1 cellular context compared by ENCODE assay signal in genomic region chr14:24141030-24141880, GRCh38.
TF ChIP-seq lines count a peak whose summit lies in the region.

Gene EMC9 (minus strand): TSS chr14:24141591. CDS start chr14:24141304, 287 bp downstream.

TF ChIP-seq in GM12878, 131 proteins besides CTCF, POLR2A, EP300 and RAD21 (continued from another document and continues in another):
- no peak for TF ChIP-seq BCLAF1 (IDR thresholded peaks at IDR 0.05)
- no peak for TF ChIP-seq RCOR1 (conservative IDR thresholded peaks at IDR 0.05; ENCODE audit: low read depth, low read length)
- peak; percentile 94 for TF ChIP-seq SP1 (IDR thresholded peaks at IDR 0.05; ENCODE audit: low read depth, low read length)
- TF ChIP-seq SIX5 (IDR thresholded peaks at IDR 0.05; ENCODE audit: low read depth, low read length, severe bottlenecking) = no peak
- peak; percentile 66; the same call in 1 of the 2 replicates for TF ChIP-seq MXI1 (IDR thresholded peaks at IDR 0.05; ENCODE audit: low read depth, low read length)
- no peak for TF ChIP-seq CHD1 (IDR thresholded peaks at IDR 0.05; ENCODE audit: low read depth, low read length)
- TF ChIP-seq NFYA (IDR thresholded peaks at IDR 0.05; ENCODE audit: borderline replicate concordance, low read depth, low read length) = no peak; the same call in 1 of the 2 replicates
- no peak for TF ChIP-seq HDAC2 (IDR thresholded peaks at IDR 0.05)
- TF ChIP-seq STAT3 (IDR thresholded peaks at IDR 0.05; ENCODE audit: low read depth, low read length) = no peak
- TF ChIP-seq E4F1 (IDR thresholded peaks at IDR 0.05; ENCODE audit: borderline replicate concordance, partially characterized antibody) = peak; percentile 89
- peak; percentile 98 for TF ChIP-seq RELB (IDR thresholded peaks at IDR 0.05; ENCODE audit: low read depth)
- TF ChIP-seq ZNF274 (IDR thresholded peaks at IDR 0.05; ENCODE audit: insufficient read depth, insufficient read length) = no peak
- TF ChIP-seq NKRF (conservative IDR thresholded peaks at IDR 0.05) = peak; percentile 82
- TF ChIP-seq NFXL1 (IDR thresholded peaks at IDR 0.05; ENCODE audit: borderline replicate concordance) = no peak
- TF ChIP-seq GABPA (IDR thresholded peaks at IDR 0.05; ENCODE audit: low read depth) = no peak
- peak; percentile 88 for TF ChIP-seq LARP7 (IDR thresholded peaks at IDR 0.05)
- peak; percentile 100 for TF ChIP-seq MLLT1 (IDR thresholded peaks at IDR 0.05)
- no peak for TF ChIP-seq CEBPB (IDR thresholded peaks at IDR 0.05; ENCODE audit: borderline replicate concordance in 1 of 2, low read depth in 2 of 2, low read length in 2 of 2)
- no peak for TF ChIP-seq CBX3 (IDR thresholded peaks at IDR 0.05; ENCODE audit: borderline replicate concordance, low read depth)
- TF ChIP-seq YBX1 (IDR thresholded peaks at IDR 0.05) = no peak
- TF ChIP-seq CREM (IDR thresholded peaks at IDR 0.05; ENCODE audit: low read depth) = peak; percentile 47
- TF ChIP-seq TCF12 (IDR thresholded peaks at IDR 0.05; ENCODE audit: low read depth, low read length) = 0 out of 2 replicates have a peak, but pooled peaks have one; percentile 37
- no peak for TF ChIP-seq BCL3 (IDR thresholded peaks at IDR 0.05; ENCODE audit: borderline replicate concordance, insufficient read depth, low read depth, low read length, poor library complexity, severe bottlenecking)
- no peak for TF ChIP-seq NFIC (IDR thresholded peaks at IDR 0.05; ENCODE audit: low read depth, low read length)
- TF ChIP-seq ZNF592 (IDR thresholded peaks at IDR 0.05) = no peak
- peak; percentile 76 for TF ChIP-seq MYC (IDR thresholded peaks at IDR 0.05; ENCODE audit: insufficient read depth, insufficient read length, insufficient replicate concordance, low read length, severe bottlenecking)
- TF ChIP-seq SMAD5 (IDR thresholded peaks at IDR 0.05; ENCODE audit: low read depth) = peak; percentile 58; the same call in 1 of the 2 replicates
- TF ChIP-seq FOS (IDR thresholded peaks at IDR 0.05; ENCODE audit: borderline replicate concordance, extremely low read depth, insufficient read length) = peak; percentile 60
- TF ChIP-seq RUNX3 (IDR thresholded peaks at IDR 0.05; ENCODE audit: low read length) = peak; percentile 63
- TF ChIP-seq TCF7 (IDR thresholded peaks at IDR 0.05; ENCODE audit: borderline replicate concordance) = no peak; the same call in 1 of the 2 replicates
- no peak for TF ChIP-seq ZNF207 (IDR thresholded peaks at IDR 0.05; ENCODE audit: borderline replicate concordance)
- no peak for TF ChIP-seq HSF1 (IDR thresholded peaks at IDR 0.05; ENCODE audit: low read depth, low read length)
- peak; percentile 72 for TF ChIP-seq CREB1 (IDR thresholded peaks at IDR 0.05; ENCODE audit: low read depth)
- TF ChIP-seq FOXM1 (IDR thresholded peaks at IDR 0.05; ENCODE audit: low read depth, low read length) = no peak; the same call in 1 of the 2 replicates
- peak; percentile 81 for TF ChIP-seq IRF3 (IDR thresholded peaks at IDR 0.05)
- no peak for TF ChIP-seq SUZ12 (IDR thresholded peaks at IDR 0.05; ENCODE audit: unreplicated experiment)
- TF ChIP-seq BACH1 (IDR thresholded peaks at IDR 0.05; ENCODE audit: borderline replicate concordance) = peak; percentile 20; the same call in 1 of the 2 replicates
- TF ChIP-seq SREBF1 (IDR thresholded peaks at IDR 0.05; ENCODE audit: low read length) = no peak
- peak in 1 of 2 experiments; percentile 81; a peak in 1 of 3 replicates for TF ChIP-seq EGR1 (IDR thresholded peaks at IDR 0.05; ENCODE audit: borderline replicate concordance in 1 of 2, low read depth in 2 of 2, low read length in 2 of 2)
- TF ChIP-seq SPI1 (IDR thresholded peaks at IDR 0.05; ENCODE audit: borderline replicate concordance, insufficient read depth, low read depth, low read length) = peak; percentile 66
- TF ChIP-seq IKZF2 (IDR thresholded peaks at IDR 0.05) = peak in 1 of 2 experiments; percentile 43; a peak in 2 of 4 replicates
- TF ChIP-seq RELA (IDR thresholded peaks at IDR 0.05; ENCODE audit: borderline replicate concordance, partially characterized antibody) = no peak
- TF ChIP-seq MYB (IDR thresholded peaks at IDR 0.05; ENCODE audit: borderline replicate concordance, low read depth, low read length) = no peak
- peak; percentile 54; the same call in 1 of the 2 replicates for TF ChIP-seq NR2F1 (conservative IDR thresholded peaks at IDR 0.05)
- peak; percentile 79; the same call in 1 of the 2 replicates for TF ChIP-seq TCF3 (IDR thresholded peaks at IDR 0.05; ENCODE audit: borderline replicate concordance, insufficient read depth, low read depth, low read length)
